ENCODE assay signal across 20 cellular contexts in genomic region chr5:137621306-137621705, GRCh38.
DNase-seq lines count a peak whose midpoint lies in the region; ATAC-seq, FAIRE-seq and TF ChIP-seq lines count a peak whose summit lies in the region.
"Had no signal": no experiment of that assay in that cellular context is flagged by ENCODE, and none has a peak within 500 bp of the region (broad histone marks: within the 10 kb centered on the region; RNA-seq: fewer than 3 reads in every experiment).

No MANE protein-coding gene starts in this region.

- ATAC-seq in HG02798 (IDR thresholded peaks at IDR 0.05; ENCODE audit: poor library complexity, unreplicated experiment) = no peak

- WGBS in adrenal gland, 4 donors = 73 to 92% (median 87%) methylated on average over 3 of the region's 3 CpGs
- WGBS in testis, 2 donors = 61 to 63% methylated on average over 3 of the region's 3 CpGs

- H3K36me3 ChIP-seq in adrenal gland (replicated peaks in 1 of 2) (no peaks in the 10 kb centered on the region), keratinocyte (ENCODE audit: control insufficient read depth in 2 of 2, extremely low read depth in 1 of 2, insufficient read depth in 2 of 2, low read length in 2 of 2) (no peaks in the 10 kb centered on the region), testis (ENCODE audit: low read depth, missing control alignments) (no peaks in the 10 kb centered on the region)
- H3K36me3 ChIP-seq: BE2C, Peyer's patch had no signal

- H3K9ac ChIP-seq in keratinocyte (ENCODE audit: control insufficient read depth, extremely low read depth, insufficient read depth, low read length) = peak overlapping the region; percentile 11

- H3K9me3 ChIP-seq in adrenal gland (replicated peaks in 1 of 3) = no peaks in the 10 kb centered on the region
- H3K9me3 ChIP-seq in keratinocyte (ENCODE audit: control insufficient read depth, low read depth, low read length) = no peaks in the 10 kb centered on the region
- no peaks in the 10 kb centered on the region for H3K9me3 ChIP-seq in testis
- H3K9me3 ChIP-seq: BE2C, Peyer's patch had no signal

- peak overlapping the region in 3 of 5 donors; percentile 85 to 93 (median 93) for H3K27ac ChIP-seq in adrenal gland
- peak overlapping the region; percentile 86 to 92 for H3K27ac ChIP-seq in coronary artery
- H3K27ac ChIP-seq in keratinocyte (ENCODE audit: control insufficient read depth, insufficient read depth, low read length) = peak overlapping the region; percentile 68
- peak overlapping the region; percentile 64 to 85 for H3K27ac ChIP-seq in testis
- H3K27ac ChIP-seq: Peyer's patch had no signal

- DNase-seq in adrenal gland = no peak
- DNase-seq in coronary artery (ENCODE audit: low spot score) = no peak
- no peak for DNase-seq in keratinocyte (ENCODE audit: low read depth, low spot score)
- peak; percentile 25 for DNase-seq in testis
- no peak for DNase-seq in NCI-H146 (lab: John Stamatoyannopoulos, UW)
- DNase-seq in DMS53 (lab: John Stamatoyannopoulos, UW) = no peak
- DNase-seq in DMS153 treated with DMSO at 0.1 percent for 48 hours (lab: John Stamatoyannopoulos, UW; ENCODE audit: unreplicated experiment) = no peak
- DNase-seq: BE2C; CD4-positive, alpha-beta memory T cell; GF-D8; GOT3; MM.1S; NCI-H1105 treated with DMSO at 0.1 percent for 48 hours; NCI-H1930; NCI-H2171; NCI-H446 treated with DMSO at 0.1 percent for 48 hours; NCI-H82; Peyer's patch had no signal

- dilution Hi-C loops in keratinocyte (cut with MboI; ENCODE audit: extremely low pct_ligation_motif_present, low sequenced_read_pairs) = no loop called here

- H3K27me3 ChIP-seq in adrenal gland (no peaks in the 10 kb centered on the region), keratinocyte (ENCODE audit: control insufficient read depth, extremely low read depth, insufficient read depth, low read length) (no peaks in the 10 kb centered on the region), testis (no peaks in the 10 kb centered on the region)
- H3K27me3 ChIP-seq: BE2C, Peyer's patch had no signal

- no peaks in the 10 kb centered on the region for H3K79me2 ChIP-seq in keratinocyte (ENCODE audit: control insufficient read depth, insufficient read depth, low read length)

- no peaks in the 10 kb centered on the region for H4K20me1 ChIP-seq in keratinocyte (ENCODE audit: control insufficient read depth, extremely low read depth, insufficient read depth, low read length)

- TF ChIP-seq POLR2A in adrenal gland (IDR thresholded peaks at IDR 0.05) (no peak), testis (IDR thresholded peaks at IDR 0.05) (no peak)

- FAIRE-seq in keratinocyte (lab: Jason Lieb, UNC) = no peak
- FAIRE-seq: D721Med had no signal

- intact Hi-C loops in adrenal gland (cut with DNase I) = no loop called here
- intact Hi-C loops in testis (cut with DNase I; ENCODE audit: low total_unique reads) = no loop called here

- H2AFZ ChIP-seq in keratinocyte (ENCODE audit: control insufficient read depth, low read length) = no peak overlapping the region

- H3K4me1 ChIP-seq in adrenal gland (replicated peaks in 1 of 2) = peaks cover 21 to 25% of the 10 kb centered on the region in 2 donors
- peaks cover 24% of the 10 kb centered on the region for H3K4me1 ChIP-seq in keratinocyte (ENCODE audit: control insufficient read depth, extremely low read depth, insufficient read depth, low read length)
- peaks cover 39% of the 10 kb centered on the region for H3K4me1 ChIP-seq in testis
- H3K4me1 ChIP-seq: Peyer's patch had no signal

- peak overlapping the region; percentile 67 for H3K4me2 ChIP-seq in keratinocyte (ENCODE audit: control insufficient read depth, extremely low read depth, insufficient read depth, low read depth, low read length)

- no peaks in the 10 kb centered on the region for H3K9me1 ChIP-seq in keratinocyte (ENCODE audit: control insufficient read depth, extremely low read depth, insufficient read depth, low read length)

- no peak for TF ChIP-seq CTCF in adrenal gland (IDR thresholded peaks at IDR 0.05)
- TF ChIP-seq CTCF in coronary artery (IDR thresholded peaks at IDR 0.05) = no peak
- TF ChIP-seq CTCF in keratinocyte (optimal IDR thresholded peaks at IDR 0.05 in 1 of 3, IDR thresholded peaks at IDR 0.05 in 1 of 3, conservative IDR thresholded peaks at IDR 0.05 in 1 of 3; ENCODE audit: extremely low read depth in 1 of 3, insufficient read depth in 2 of 3, low read length in 3 of 3) = no peak
- no peak for TF ChIP-seq CTCF in testis (IDR thresholded peaks at IDR 0.05)

- H3K4me3 ChIP-seq in adrenal gland (no peak overlapping the region), coronary artery (no peak overlapping the region), keratinocyte (ENCODE audit: control insufficient read depth in 2 of 3, extremely low read depth in 1 of 3, insufficient read depth in 2 of 3, low read depth in 1 of 3, low read length in 3 of 3) (no peak overlapping the region), testis (no peak overlapping the region)
- H3K4me3 ChIP-seq: Peyer's patch had no signal
